In genomic region chr1:179034720-179035119, GRCh38 we compare ENCODE assay signal across 8 cellular contexts. TPM values are rescaled to one million over a fixed set of nuclear protein-coding genes. Genes with fewer than 3 reads are reported as not detected.
A peak's percentile ranks its signal among the peaks of the same experiment; 100 is the strongest.
DNase-seq lines count a peak whose midpoint lies in the region; ATAC-seq and TF ChIP-seq lines count a peak whose summit lies in the region.

No MANE protein-coding gene starts in this region.

- peak overlapping the region; percentile 24 for H3K4me3 Mint-ChIP-seq in central memory CD8-positive, alpha-beta T cell

- POLR2A ChIA-PET in GM10248 (lab: Yijun Ruan, JAX), result no interaction called here

- ATAC-seq in GM21447 (IDR thresholded peaks at IDR 0.05; ENCODE audit: unreplicated experiment) (peak; percentile 76), HG03575 (IDR thresholded peaks at IDR 0.05; ENCODE audit: extremely low read depth, insufficient number of reproducible peaks, low FRiP score, unreplicated experiment) (peak; percentile 87)
- peak; percentile 63 for ATAC-seq in central memory CD8-positive, alpha-beta T cell (replicated peaks; ENCODE audit: extremely low read depth, poor library complexity, severe bottlenecking)

- H3K4me3 ChIP-seq in lower leg skin (ENCODE audit: low read depth, poor library complexity, severe bottlenecking), result no peak overlapping the region

- H3K27ac Mint-ChIP-seq in central memory CD8-positive, alpha-beta T cell (ENCODE audit: low read depth), result peak overlapping the region; percentile 91

- intact Hi-C loops in lower leg skin (cut with DNase I; ENCODE audit: low total_unique reads), result no loop called here

- peaks cover 77% of the 10 kb centered on the region for H3K4me1 Mint-ChIP-seq in central memory CD8-positive, alpha-beta T cell

- TF ChIP-seq POLR2A in lower leg skin (IDR thresholded peaks at IDR 0.05), result no peak

- TF ChIP-seq CTCF in GM10248 (IDR thresholded peaks at IDR 0.05; ENCODE audit: control extremely low read depth, extremely low read depth, low read depth, missing control alignments) (no peak), lower leg skin (IDR thresholded peaks at IDR 0.05) (no peak)

- peaks cover 5% of the 10 kb centered on the region for H3K36me3 Mint-ChIP-seq in central memory CD8-positive, alpha-beta T cell (ENCODE audit: insufficient read depth)

- CTCF ChIA-PET in GM10248 (lab: Yijun Ruan, JAX), result interaction anchor here (1.3 to 3.0 kb wide), 3 partner anchors 11 to 21 kb away, joined by 3 to 9 read pairs (median 7); no protein-coding TSS in a partner anchor

- no peaks in the 10 kb centered on the region for H3K9me3 Mint-ChIP-seq in central memory CD8-positive, alpha-beta T cell

- DNase-seq in GM10248 (ENCODE audit: extremely low spot score) (peak; percentile 73), NCI-H2171 (lab: John Stamatoyannopoulos, UW) (no peak), LoVo (ENCODE audit: low spot score) (no peak), SKM-1 (lab: John Stamatoyannopoulos, UW; ENCODE audit: unreplicated experiment) (no peak), lower leg skin (ENCODE audit: low spot score in 2 of 2) (no peak)
- DNase-seq in central memory CD8-positive, alpha-beta T cell (ENCODE audit: low spot score in 2 of 2), result no peak

- no peaks in the 10 kb centered on the region for H3K27me3 Mint-ChIP-seq in central memory CD8-positive, alpha-beta T cell

- WGBS in lower leg skin, 2 donors, result 92 to 95% methylated on average over 1 of the region's 1 CpG

RNA-seq across cellular contexts. Expression of gene FAM20B, which starts 9.0 kb away (rescaled TPM):
- 10 to 100 TPM; 16.7 to 25.2 (median 20.3) TPM for total RNA-seq in lower leg skin

RNA-seq across cellular contexts. Expression of gene TOR3A, which starts 47.1 kb away (rescaled TPM):
- total RNA-seq in lower leg skin, result 10 to 100 TPM; 27.0 to 55.8 (median 48.2) TPM
